In the genomic region with DNA sequence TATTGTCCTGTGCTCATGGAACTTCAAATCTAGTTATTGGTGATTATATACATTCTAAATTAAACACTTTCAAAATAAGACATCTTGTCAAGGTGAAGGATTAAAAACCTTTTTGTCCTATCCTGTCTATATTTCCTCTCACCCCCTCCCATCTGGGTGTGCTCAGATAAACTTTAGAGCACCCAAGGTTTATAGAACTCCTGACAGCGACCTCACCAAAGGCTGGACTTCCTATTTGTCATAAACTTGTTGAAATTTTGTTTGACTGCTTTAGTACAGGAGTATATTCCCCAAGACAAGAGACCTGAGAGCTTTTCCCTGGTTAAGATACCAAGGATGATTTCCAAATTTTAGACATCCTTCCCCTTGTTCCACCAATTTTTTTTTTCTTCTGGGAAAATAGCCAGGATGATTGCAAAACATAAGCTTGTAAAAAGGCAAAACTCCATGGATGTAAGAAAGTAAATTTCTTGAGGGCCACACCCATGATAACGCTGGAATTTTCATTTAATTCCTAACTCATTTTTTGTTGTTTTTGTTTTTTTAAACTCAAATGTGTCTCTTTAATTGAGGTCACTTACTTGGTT, we compare ENCODE assay signal across 11 cellular contexts. TPM values are rescaled to one million over a fixed set of nuclear protein-coding genes. Genes with fewer than 3 reads are reported as not detected.
A peak's percentile ranks its signal among the peaks of the same experiment; 100 is the strongest.
DNase-seq lines count a peak whose midpoint lies in the region; ATAC-seq, FAIRE-seq and TF ChIP-seq lines count a peak whose summit lies in the region.
"Had no signal": no experiment of that assay in that cellular context is flagged by ENCODE, and none has a peak within 500 bp of the region (broad histone marks: within the 10 kb centered on the region; RNA-seq: fewer than 3 reads in every experiment).

No MANE protein-coding gene starts in this region.

- H3K4me1 ChIP-seq in BLaER1 treated with 17β-estradiol and CSF1 and Interleukin-3, amounts not matched to agents 10 nM and 100 nM, result peaks cover 21 to 35% (median 25%) of the 10 kb centered on the region in 10 experiments
- H3K4me1 ChIP-seq in esophagus muscularis mucosa (peaks cover 0 to 28% (median 8%) of the 10 kb centered on the region in 4 donors), neural progenitor cell (peaks cover 53% of the 10 kb centered on the region), HepG2 (ENCODE audit: insufficient read depth, low read length) (no peaks in the 10 kb centered on the region)

- H3F3A ChIP-seq in neural progenitor cell (ENCODE audit: low read depth), result peaks cover 46% of the 10 kb centered on the region

- H3K36me3 Mint-ChIP-seq in neural progenitor cell, result no peaks in the 10 kb centered on the region

- H4K20me1 ChIP-seq in BLaER1 treated with 17β-estradiol and CSF1 and Interleukin-3, amounts not matched to agents 10 nM and 100 nM, result peaks cover 0 to 4% (median 0%) of the 10 kb centered on the region in 11 experiments; a peak in 1 of 22 replicates
- H4K20me1 ChIP-seq in neural progenitor cell (ENCODE audit: low read depth), result peaks cover 22% of the 10 kb centered on the region
- no peaks in the 10 kb centered on the region for H4K20me1 ChIP-seq in HepG2 (ENCODE audit: insufficient read depth, low read length)

- H3K4me3 ChIP-seq in BLaER1 treated with 17β-estradiol and CSF1 and Interleukin-3, amounts not matched to agents 10 nM and 100 nM, result no peak overlapping the region
- H3K4me3 ChIP-seq in esophagus muscularis mucosa (no peak overlapping the region), neural progenitor cell (no peak overlapping the region), HepG2 (replicated peaks in 1 of 3; ENCODE audit: insufficient read depth in 1 of 3, low read depth in 2 of 3, low read length in 3 of 3) (no peak overlapping the region)

- ATAC-seq in HepG2, result no peak
- ATAC-seq in GM21390 (IDR thresholded peaks at IDR 0.05; ENCODE audit: unreplicated experiment), result no peak
- ATAC-seq: left lobe of liver had no signal

- H3K9me3 ChIP-seq in BLaER1 treated with 17β-estradiol and CSF1 and Interleukin-3, amounts not matched to agents 10 nM and 100 nM (replicated peaks in 1 of 11), result no peaks in the 10 kb centered on the region
- H3K9me3 ChIP-seq in esophagus muscularis mucosa (no peaks in the 10 kb centered on the region), neural progenitor cell (ENCODE audit: low read depth) (no peaks in the 10 kb centered on the region), HepG2 (ENCODE audit: low read length) (no peaks in the 10 kb centered on the region)

- H3K27me3 ChIP-seq in BLaER1 treated with 17β-estradiol and CSF1 and Interleukin-3, amounts not matched to agents 10 nM and 100 nM, result no peaks in the 10 kb centered on the region
- H3K27me3 ChIP-seq in esophagus muscularis mucosa (peaks cover 0 to 3% (median 0%) of the 10 kb centered on the region in 4 donors), neural progenitor cell (no peaks in the 10 kb centered on the region), HepG2 (ENCODE audit: control insufficient read depth in 1 of 2, insufficient read depth in 2 of 2, low read length in 2 of 2) (no peaks in the 10 kb centered on the region)

- BruUV-seq in HepG2 (replicated peaks; lab: Mats Ljungman, UMichigan), result no TSS peak

- H3K4me3 Mint-ChIP-seq in neural progenitor cell, result no peak overlapping the region
- H3K4me3 Mint-ChIP-seq: dendritic cell treated with granulocyte-macrophage colony-stimulating factor and Interleukin-4, amounts not matched to agents 40 ng/mL and 50 ng/mL, for 4 days had no signal

- in situ Hi-C loops in HepG2 (cut with HindIII; ENCODE audit: extremely low pct_ligation_motif_present, low pct_unique_long_range_greater_than_20kb), result no loop called here

- FAIRE-seq in HepG2 (lab: Jason Lieb, UNC), result no peak

- H3K36me3 ChIP-seq in BLaER1 treated with 17β-estradiol and CSF1 and Interleukin-3, amounts not matched to agents 10 nM and 100 nM, result no peaks in the 10 kb centered on the region
- H3K36me3 ChIP-seq in esophagus muscularis mucosa, result no peaks in the 10 kb centered on the region
- no peaks in the 10 kb centered on the region for H3K36me3 ChIP-seq in neural progenitor cell
- H3K36me3 ChIP-seq in HepG2 (replicated peaks in 1 of 2; ENCODE audit: control insufficient read depth in 1 of 2, insufficient read depth in 2 of 2, low read length in 2 of 2), result no peaks in the 10 kb centered on the region

- peak overlapping the region in 2 of 11 experiments; percentile 8 to 53; a peak in 4 of 22 replicates for H3K27ac ChIP-seq in BLaER1 treated with 17β-estradiol and CSF1 and Interleukin-3, amounts not matched to agents 10 nM and 100 nM
- H3K27ac ChIP-seq in esophagus muscularis mucosa (replicated peaks in 1 of 4) (peak overlapping the region; percentile 27 to 54 (median 46)), neural progenitor cell (peak overlapping the region; percentile 4), HepG2 (ENCODE audit: extremely low read length, insufficient read depth, low read length) (no peak overlapping the region)
- H3K27ac ChIP-seq: HL-60 had no signal

- no peak overlapping the region for H3K27ac Mint-ChIP-seq in neural progenitor cell
- H3K27ac Mint-ChIP-seq: dendritic cell treated with granulocyte-macrophage colony-stimulating factor and Interleukin-4, amounts not matched to agents 40 ng/mL and 50 ng/mL, for 4 days had no signal

- no peaks in the 10 kb centered on the region for H3K9me3 Mint-ChIP-seq in neural progenitor cell
- H3K9me3 Mint-ChIP-seq: dendritic cell treated with granulocyte-macrophage colony-stimulating factor and Interleukin-4, amounts not matched to agents 40 ng/mL and 50 ng/mL, for 4 days had no signal

- DNase-seq in NCI-H446 treated with DMSO at 0.1 percent for 48 hours (lab: John Stamatoyannopoulos, UW) (peak; percentile 15), esophagus muscularis mucosa (ENCODE audit: extremely low spot score) (no peak), neural progenitor cell (ENCODE audit: low spot score) (no peak), HepG2 (ENCODE audit: low spot score) (no peak), NCI-H524 (lab: John Stamatoyannopoulos, UW) (no peak), NCI-H1694 treated with DMSO at 0.1 percent for 48 hours (lab: John Stamatoyannopoulos, UW) (no peak)

- TF ChIP-seq RAD21 in HepG2 (CRISPR knock-in tag; IDR thresholded peaks at IDR 0.05), result no peak

- H3K9ac ChIP-seq in BLaER1 treated with 17β-estradiol and CSF1 and Interleukin-3, amounts not matched to agents 10 nM and 100 nM, result no peak overlapping the region
- no peak overlapping the region for H3K9ac ChIP-seq in neural progenitor cell
- no peak overlapping the region for H3K9ac ChIP-seq in HepG2 (ENCODE audit: insufficient read depth, low read depth, low read length)

- POLR2A ChIA-PET in HepG2 (lab: Yijun Ruan, JAX), result no interaction called here

- TF ChIP-seq POLR2A in esophagus muscularis mucosa (IDR thresholded peaks at IDR 0.05; ENCODE audit: low read depth) (no peak), HepG2 (IDR thresholded peaks at IDR 0.05; ENCODE audit: insufficient read depth in 1 of 2, low read depth in 2 of 2, low read length in 2 of 2) (no peak)

- intact Hi-C loops in esophagus muscularis mucosa (cut with DNase I), result no loop called here
- intact Hi-C loops in HepG2 (cut with micrococcal nuclease; ENCODE audit: unreplicated experiment), result no loop called here

- no peak for TF ChIP-seq EP300 in esophagus muscularis mucosa (IDR thresholded peaks at IDR 0.05)
- no peak for TF ChIP-seq EP300 in HepG2 (IDR thresholded peaks at IDR 0.05; ENCODE audit: low read depth in 2 of 2, low read length in 2 of 2)
- TF ChIP-seq EP300 in HepG2 (CRISPR knock-in tag; IDR thresholded peaks at IDR 0.05; ENCODE audit: borderline replicate concordance), result no peak

- H3K27me3 Mint-ChIP-seq in neural progenitor cell (ENCODE audit: insufficient read depth, low read depth), result no peaks in the 10 kb centered on the region
- H3K27me3 Mint-ChIP-seq: dendritic cell treated with granulocyte-macrophage colony-stimulating factor and Interleukin-4, amounts not matched to agents 40 ng/mL and 50 ng/mL, for 4 days had no signal

- peaks cover 5% of the 10 kb centered on the region for H3K79me2 ChIP-seq in neural progenitor cell (ENCODE audit: low read depth)
- no peaks in the 10 kb centered on the region for H3K79me2 ChIP-seq in HepG2 (ENCODE audit: insufficient read depth, low read length)

- peak overlapping the region; percentile 30 to 70 (median 61); a peak in 16 of 22 replicates for H3K4me2 ChIP-seq in BLaER1 treated with 17β-estradiol and CSF1 and Interleukin-3, amounts not matched to agents 10 nM and 100 nM
- H3K4me2 ChIP-seq in neural progenitor cell (peak overlapping the region; percentile 56), HepG2 (ENCODE audit: low read depth, low read length) (no peak overlapping the region)

- H3K4me1 Mint-ChIP-seq in neural progenitor cell, result peaks cover 43% of the 10 kb centered on the region

- TF ChIP-seq CTCF in esophagus muscularis mucosa (IDR thresholded peaks at IDR 0.05), result no peak
- no peak for TF ChIP-seq CTCF in neural progenitor cell (IDR thresholded peaks at IDR 0.05)
- no peak for TF ChIP-seq CTCF in HepG2 (CRISPR knock-in tag; IDR thresholded peaks at IDR 0.05)

- H2AFZ ChIP-seq in neural progenitor cell (replicated peaks) (no peak overlapping the region), HepG2 (ENCODE audit: low read length) (no peak overlapping the region)

- CTCF ChIA-PET in HepG2 (lab: Yijun Ruan, JAX; ENCODE audit: low intra/inter-chr PET ratio, low total read pairs), result no interaction called here

- WGBS in esophagus muscularis mucosa, result 14% methylated on average over 2 of the region's 2 CpGs
- WGBS in HepG2 (ENCODE audit: low lambda C conversion rate), result 24% methylated on average over 2 of the region's 2 CpGs

RNA-seq across cellular contexts. Expression of gene CARMIL1, which starts 33.0 kb away (rescaled TPM):
- total RNA-seq in esophagus muscularis mucosa (10 to 100 TPM in 3 of 4 donors, 1 to 10 TPM in 1; 10.0 to 12.1 (median 11.1) TPM), neural progenitor cell (ENCODE audit: low replicate concordance) (11.0 and 13.3 TPM in 2 replicates), HepG2 (2016; rRNA removed; fragmentation: Illumina TruSeq; extraction: Trizol) (2.6 and 2.9 TPM in 2 replicates)
- total RNA-seq in HepG2 (2016; cell fraction: cytosol; rRNA removed; fragmentation: Illumina TruSeq; extraction: Trizol; ENCODE audit: low read depth), result 0.62 and 0.71 TPM in 2 replicates
- total RNA-seq in HepG2 (2016; cell fraction: insoluble cytoplasmic fraction; rRNA removed; fragmentation: Illumina TruSeq; extraction: Trizol), result 2.5 TPM in 2 replicates
- 0.96 and 0.99 TPM in 2 replicates for total RNA-seq in HepG2 (2016; cell fraction: membrane; rRNA removed; fragmentation: Illumina TruSeq; extraction: Trizol)
- 2.9 and 3.2 TPM in 2 replicates for total RNA-seq in HepG2 (2016; cell fraction: nucleus; rRNA removed; fragmentation: Illumina TruSeq; extraction: Trizol)
- polyA plus RNA-seq in HepG2 (2011; rRNA removed), result 1.4 and 1.8 TPM in 2 replicates
- 1.1 and 1.2 TPM in 2 replicates for polyA plus RNA-seq in HepG2 (2011; cell fraction: cytosol; rRNA removed)
- 1.3 TPM in 2 replicates for polyA plus RNA-seq in HepG2 (2011; cell fraction: nucleus; rRNA removed)
- polyA plus RNA-seq in HepG2 (2012), result 1.3 and 2.3 TPM in 2 replicates
- 0.12 and 0.16 TPM in 2 replicates for polyA plus RNA-seq in HepG2 (2016; cell fraction: cytosol; fragmentation: Illumina TruSeq; extraction: Trizol; ENCODE audit: low read depth)
- 1.6 and 2.0 TPM in 2 replicates for polyA plus RNA-seq in HepG2 (2016; cell fraction: insoluble cytoplasmic fraction; fragmentation: Illumina TruSeq; extraction: Trizol; ENCODE audit: low read depth)
- 0.38 and 0.58 TPM in 2 replicates for polyA plus RNA-seq in HepG2 (2016; cell fraction: membrane; fragmentation: Illumina TruSeq; extraction: Trizol; ENCODE audit: low read depth)
- polyA plus RNA-seq in HepG2 (2016; cell fraction: nucleus; fragmentation: Illumina TruSeq; extraction: Trizol; ENCODE audit: insufficient read depth, low read depth), result 1.9 and 2.5 TPM in 2 replicates
- polyA minus RNA-seq in HepG2 (2011; rRNA and poly(A)+ RNA removed; ENCODE audit: low replicate concordance), result 1.8 and 15.1 TPM in 2 replicates
- polyA minus RNA-seq in HepG2 (2011; cell fraction: cytosol; rRNA and poly(A)+ RNA removed), result 1.8 and 1.9 TPM in 2 replicates
- 4.6 and 7.1 TPM in 2 replicates for polyA minus RNA-seq in HepG2 (2011; cell fraction: nucleus; rRNA and poly(A)+ RNA removed)
